27 cellular contexts compared by ENCODE assay signal in the genomic region with DNA sequence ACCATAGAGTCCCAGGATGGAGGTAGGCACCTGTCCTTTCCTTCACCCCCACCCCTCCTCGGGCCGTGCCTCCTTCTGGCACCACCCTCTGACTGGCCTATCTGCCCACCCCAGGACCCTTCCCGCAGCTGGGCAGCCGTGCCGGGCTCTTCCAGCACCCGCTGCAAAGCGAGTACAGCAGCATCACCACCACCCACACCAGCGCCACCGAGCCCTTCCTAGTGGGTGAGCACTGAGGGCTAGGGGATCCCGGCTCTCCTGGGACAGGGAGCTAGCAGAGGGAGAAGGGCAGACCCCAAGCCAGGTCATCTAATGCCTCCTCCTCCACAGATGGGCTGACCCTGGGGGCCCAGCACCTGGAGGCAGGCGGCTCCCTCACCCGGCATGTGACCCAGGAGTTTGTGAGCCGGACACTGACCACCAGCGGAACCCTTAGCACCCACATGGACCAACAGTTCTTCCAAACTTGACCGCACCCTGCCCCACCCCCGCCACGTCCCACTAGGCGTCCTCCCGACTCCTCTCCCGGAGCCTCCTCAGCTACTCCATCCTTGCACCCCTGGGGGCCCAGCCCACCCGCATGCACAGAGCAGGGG.
"Had no signal": no experiment of that assay in that cellular context is flagged by ENCODE, and none has a peak within 500 bp of the region (broad histone marks: within the 10 kb centered on the region; RNA-seq: fewer than 3 reads in every experiment).

No MANE protein-coding gene starts in this region.

- H3K9me3 Mint-ChIP-seq: activated CD4-positive, alpha-beta T cell treated with anti-CD3 and anti-CD28 coated beads, Interleukin-2, amount 10 ng/mL, durations not matched to agents 7 days and 5 days; activated CD8-positive, alpha-beta T cell treated with anti-CD3 and anti-CD28 coated beads for 36 hours; activated naive CD8-positive, alpha-beta T cell treated with anti-CD3 and anti-CD28 coated beads, Interleukin-2, amount 50 U/mL, for 24 hours; activated T-helper 1 cell treated with anti-CD3 and anti-CD28 coated beads, Interleukin-12 subunit alpha, Interleukin-12 subunit beta, Interleukin-2, Interleukin-4 antibody, amounts not matched to agents 30 ng/mL and 10 ng/mL and 1 ng/mL, durations not matched to agents 14 hours and 24 hours and 36 hours; natural killer cell treated with Interleukin-12 subunit alpha and Interleukin-12 subunit beta and Interleukin-15 and Interleukin-18, amount 100 ng/mL, for 72 hours; stimulated activated naive B cell treated with anti-CD40 and anti-IgM and Interleukin-4, amounts not matched to agents 10 μg/mL and 1 μg/mL and 100 μg/mL, for 72 hours; T-cell; T-helper 2 cell treated with Interferon-gamma antibody and Interleukin-4, amounts not matched to agents 5 μg/mL and 100 μg/mL, for 36 hours; type B pancreatic cell had no signal

- H3K4me2 ChIP-seq: hepatocyte had no signal

- H3K79me2 ChIP-seq: hepatocyte had no signal

- H2AFZ ChIP-seq: hepatocyte had no signal

- H3K27me3 Mint-ChIP-seq: activated CD4-positive, alpha-beta T cell treated with anti-CD3 and anti-CD28 coated beads, Interleukin-2, amount 10 ng/mL, durations not matched to agents 7 days and 5 days; activated CD8-positive, alpha-beta T cell treated with anti-CD3 and anti-CD28 coated beads for 36 hours; activated naive CD8-positive, alpha-beta T cell treated with anti-CD3 and anti-CD28 coated beads, Interleukin-2, amount 50 U/mL, for 24 hours; stimulated activated naive B cell treated with anti-CD40 and anti-IgM and Interleukin-4, amounts not matched to agents 10 μg/mL and 1 μg/mL and 100 μg/mL, for 72 hours; T-cell; type B pancreatic cell had no signal

- H3K36me3 Mint-ChIP-seq: natural killer cell treated with Interleukin-12 subunit alpha and Interleukin-12 subunit beta and Interleukin-15 and Interleukin-18, amount 100 ng/mL, for 72 hours; type B pancreatic cell had no signal

- ATAC-seq: activated CD8-positive, alpha-beta T cell treated with anti-CD3 and anti-CD28 coated beads for 36 hours; activated naive CD8-positive, alpha-beta T cell treated with anti-CD3 and anti-CD28 coated beads, Interleukin-2, amount 50 U/mL, for 24 hours; natural killer cell treated with Interleukin-12 subunit alpha and Interleukin-12 subunit beta and Interleukin-15 and Interleukin-18, amount 100 ng/mL, for 72 hours; pancreas; sciatic nerve; stimulated activated naive B cell treated with anti-CD40 and anti-IgM and Interleukin-4, amounts not matched to agents 10 μg/mL and 1 μg/mL and 100 μg/mL, for 72 hours; T-cell had no signal

- H3K4me3 Mint-ChIP-seq: activated CD4-positive, alpha-beta T cell treated with anti-CD3 and anti-CD28 coated beads, Interleukin-2, amount 10 ng/mL, durations not matched to agents 7 days and 5 days; activated CD8-positive, alpha-beta T cell treated with anti-CD3 and anti-CD28 coated beads for 36 hours; activated naive CD8-positive, alpha-beta T cell treated with anti-CD3 and anti-CD28 coated beads, Interleukin-2, amount 50 U/mL, for 24 hours; activated T-helper 1 cell treated with anti-CD3 and anti-CD28 coated beads, Interleukin-12 subunit alpha, Interleukin-12 subunit beta, Interleukin-2, Interleukin-4 antibody, amounts not matched to agents 30 ng/mL and 10 ng/mL and 1 ng/mL, durations not matched to agents 14 hours and 24 hours and 36 hours; natural killer cell treated with Interleukin-12 subunit alpha and Interleukin-12 subunit beta and Interleukin-15 and Interleukin-18, amount 100 ng/mL, for 72 hours; stimulated activated naive B cell treated with anti-CD40 and anti-IgM and Interleukin-4, amounts not matched to agents 10 μg/mL and 1 μg/mL and 100 μg/mL, for 72 hours; T-cell; T-helper 2 cell treated with Interferon-gamma antibody and Interleukin-4, amounts not matched to agents 5 μg/mL and 100 μg/mL, for 36 hours; type B pancreatic cell had no signal

- H3K27ac Mint-ChIP-seq: activated CD4-positive, alpha-beta T cell treated with anti-CD3 and anti-CD28 coated beads, Interleukin-2, amount 10 ng/mL, durations not matched to agents 7 days and 5 days; activated CD8-positive, alpha-beta T cell treated with anti-CD3 and anti-CD28 coated beads for 36 hours; activated naive CD8-positive, alpha-beta T cell treated with anti-CD3 and anti-CD28 coated beads, Interleukin-2, amount 50 U/mL, for 24 hours; activated T-helper 1 cell treated with anti-CD3 and anti-CD28 coated beads, Interleukin-12 subunit alpha, Interleukin-12 subunit beta, Interleukin-2, Interleukin-4 antibody, amounts not matched to agents 30 ng/mL and 10 ng/mL and 1 ng/mL, durations not matched to agents 14 hours and 24 hours and 36 hours; natural killer cell treated with Interleukin-12 subunit alpha and Interleukin-12 subunit beta and Interleukin-15 and Interleukin-18, amount 100 ng/mL, for 72 hours; stimulated activated naive B cell treated with anti-CD40 and anti-IgM and Interleukin-4, amounts not matched to agents 10 μg/mL and 1 μg/mL and 100 μg/mL, for 72 hours; T-cell; T-helper 2 cell treated with Interferon-gamma antibody and Interleukin-4, amounts not matched to agents 5 μg/mL and 100 μg/mL, for 36 hours; type B pancreatic cell had no signal

- H3K27me3 ChIP-seq: hepatocyte, pancreas, testis had no signal

- H3K4me1 ChIP-seq: pancreas had no signal

- H3K9me3 ChIP-seq: left ventricle myocardium inferior, neutrophil, pancreas, testis had no signal

- H3K4me3 ChIP-seq: hepatocyte, left ventricle myocardium inferior, pancreas had no signal

- DNase-seq: activated CD4-positive, alpha-beta T cell treated with anti-CD3 and anti-CD28 coated beads, Interleukin-2, amount 10 ng/mL, durations not matched to agents 7 days and 5 days; activated CD4-positive, CD25-positive, alpha-beta regulatory T cell treated with anti-CD3 and anti-CD28 coated beads, Interleukin-2, amount 50 U/mL, for 72 hours; activated CD8-positive, alpha-beta T cell treated with anti-CD3 and anti-CD28 coated beads for 36 hours; activated gamma-delta T cell; activated naive CD4-positive, alpha-beta T cell treated with anti-CD3 and anti-CD28 coated beads, Interleukin-2, amount 50 U/mL, for 16 hours; activated naive CD8-positive, alpha-beta T cell treated with anti-CD3 and anti-CD28 coated beads, Interleukin-2, amount 50 U/mL, for 24 hours; caudate nucleus; effector memory CD4-positive, alpha-beta T cell; glutamatergic neuron; left ventricle myocardium inferior; midbrain; small intestine; stimulated activated CD4-positive, alpha-beta T cell treated with anti-CD3 and anti-CD28 coated beads, Interleukin-15, amount 100 ng/mL, for 24 hours; stimulated activated CD8-positive, alpha-beta memory T cell treated with anti-CD3 and anti-CD28 coated beads, Interleukin-4, amount 100 ng/mL, for 48 hours; stimulated activated naive B cell treated with anti-CD40 and anti-IgM and Interleukin-4, amounts not matched to agents 10 μg/mL and 1 μg/mL and 100 μg/mL, for 72 hours; T-cell; testis; WERI-Rb-1 had no signal

- H3K27ac ChIP-seq: hepatocyte, left ventricle myocardium inferior, neutrophil, pancreas, testis, WERI-Rb-1 had no signal

- FAIRE-seq: frontal cortex, pancreas, small intestine had no signal
